In the genomic region with DNA sequence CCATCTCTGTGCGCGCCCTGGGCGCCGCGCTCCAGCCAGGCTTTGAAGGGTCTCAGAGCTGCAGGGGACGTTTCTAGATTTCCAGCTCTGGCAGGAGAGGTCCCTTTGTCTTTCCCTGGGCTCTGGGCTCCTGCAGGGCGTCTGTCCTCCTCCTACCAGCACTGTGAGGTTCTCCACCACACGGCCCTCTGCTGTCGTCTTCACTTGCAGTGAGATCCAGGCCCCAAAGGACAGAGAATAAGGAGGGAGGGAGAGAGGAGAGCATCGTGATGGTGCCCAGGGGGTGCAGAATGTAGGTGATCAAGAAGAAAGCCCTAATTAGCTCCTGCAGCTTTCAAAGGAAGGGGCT, we compare ENCODE assay signal across 14 cellular contexts. TPM values are rescaled to one million over a fixed set of nuclear protein-coding genes. Genes with fewer than 3 reads are reported as not detected.
DNase-seq lines count a peak whose midpoint lies in the region; TF ChIP-seq lines count a peak whose summit lies in the region.
"Had no signal": no experiment of that assay in that cellular context is flagged by ENCODE, and none has a peak within 500 bp of the region (broad histone marks: within the 10 kb centered on the region; RNA-seq: fewer than 3 reads in every experiment).

No MANE protein-coding gene starts in this region.

- TF ChIP-seq POLR2A in breast epithelium (IDR thresholded peaks at IDR 0.05): no peak
- TF ChIP-seq POLR2A in Peyer's patch (IDR thresholded peaks at IDR 0.05): no peak
- no peak for TF ChIP-seq POLR2A in suprapubic skin (IDR thresholded peaks at IDR 0.05)

- peaks cover 5% of the 10 kb centered on the region for H3K79me2 ChIP-seq in mesendoderm (ENCODE audit: control insufficient read depth, insufficient read depth, low read length)

- TF ChIP-seq CTCF in MCF 10A (IDR thresholded peaks at IDR 0.05; ENCODE audit: unreplicated experiment): no peak
- TF ChIP-seq CTCF in breast epithelium (IDR thresholded peaks at IDR 0.05): no peak
- TF ChIP-seq CTCF in Peyer's patch (IDR thresholded peaks at IDR 0.05): no peak
- no peak for TF ChIP-seq CTCF in suprapubic skin (IDR thresholded peaks at IDR 0.05)
- TF ChIP-seq CTCF in ascending aorta (IDR thresholded peaks at IDR 0.05): no peak

- no TSS peak for BruUV-seq in MCF 10A (replicated peaks; lab: Mats Ljungman, UMichigan)

- H3K4me1 ChIP-seq in breast epithelium: peaks cover 4 to 16% of the 10 kb centered on the region in 2 donors
- H3K4me1 ChIP-seq in Peyer's patch: peaks cover 8 to 55% (median 30%) of the 10 kb centered on the region in 4 donors
- H3K4me1 ChIP-seq in mesendoderm (ENCODE audit: control insufficient read depth, low read depth, low read length): peaks cover 10% of the 10 kb centered on the region
- peaks cover 49% of the 10 kb centered on the region for H3K4me1 ChIP-seq in suprapubic skin
- H3K4me1 ChIP-seq in ascending aorta: peaks cover 0 to 21% of the 10 kb centered on the region in 2 donors

- H3K9me3 ChIP-seq in breast epithelium (no peaks in the 10 kb centered on the region), Peyer's patch (no peaks in the 10 kb centered on the region), suprapubic skin (no peaks in the 10 kb centered on the region), ascending aorta (no peaks in the 10 kb centered on the region)
- H3K9me3 ChIP-seq: HAP-1 had no signal

- no peaks in the 10 kb centered on the region for H3K36me3 Mint-ChIP-seq in MCF 10A (ENCODE audit: insufficient read depth, unreplicated experiment)

- no peak overlapping the region for H2BK5ac ChIP-seq in mesendoderm (ENCODE audit: low read length)

- H3K4me3 ChIP-seq in breast epithelium (peak overlapping the region in 1 of 3 donors; percentile 34), Peyer's patch (peak overlapping the region in 2 of 4 donors; percentile 0 to 1), mesendoderm (ENCODE audit: low read length) (no peak overlapping the region), suprapubic skin (peak overlapping the region; percentile 21), ascending aorta (no peak overlapping the region)
- H3K4me3 ChIP-seq: HAP-1 had no signal

- H3K27me3 ChIP-seq in breast epithelium: no peaks in the 10 kb centered on the region
- no peaks in the 10 kb centered on the region for H3K27me3 ChIP-seq in Peyer's patch
- H3K27me3 ChIP-seq in mesendoderm (ENCODE audit: insufficient read depth, low read length, poor library complexity): no peaks in the 10 kb centered on the region
- H3K27me3 ChIP-seq in suprapubic skin: no peaks in the 10 kb centered on the region
- no peaks in the 10 kb centered on the region for H3K27me3 ChIP-seq in ascending aorta

- H3K27ac ChIP-seq in breast epithelium (no peak overlapping the region), Peyer's patch (peak overlapping the region; percentile 17 to 99 (median 81)), mesendoderm (ENCODE audit: low read depth, low read length) (no peak overlapping the region), suprapubic skin (no peak overlapping the region), ascending aorta (no peak overlapping the region)

- peaks cover 18% of the 10 kb centered on the region for H3K4me1 Mint-ChIP-seq in MCF 10A (ENCODE audit: insufficient read depth, unreplicated experiment)

- TF ChIP-seq EP300 in suprapubic skin (IDR thresholded peaks at IDR 0.05): no peak

- H3K27ac Mint-ChIP-seq in MCF 10A (ENCODE audit: low read depth, unreplicated experiment): peak overlapping the region; percentile 39

- H3K4ac ChIP-seq in mesendoderm (ENCODE audit: low read depth, low read length): no peak overlapping the region

- no peak overlapping the region for H2BK120ac ChIP-seq in mesendoderm (ENCODE audit: low read depth, low read length)

- H3K56ac ChIP-seq in mesendoderm (ENCODE audit: low read length): no peak overlapping the region

- H4K5ac ChIP-seq in mesendoderm (ENCODE audit: low read length): no peak overlapping the region

- no peak overlapping the region for H3K23ac ChIP-seq in mesendoderm (ENCODE audit: low read length)

- H3K9ac ChIP-seq in mesendoderm (ENCODE audit: low read length): peak overlapping the region; percentile 33

- CTCF ChIA-PET in MCF 10A (lab: Yijun Ruan, JAX): interaction anchor here (1.0 to 3.2 kb wide), 3 partner anchors 11 to 108 kb away, joined by 4 to 19 read pairs (median 8); no protein-coding TSS in a partner anchor

- no CpG with 5 or more reads among the region's 10 CpGs for WGBS in mesendoderm (ENCODE audit: extremely low coverage, insufficient coverage, low lambda C conversion rate)
- 29% methylated on average over 9 of the region's 10 CpGs for WGBS in suprapubic skin

- no peaks in the 10 kb centered on the region for H3K27me3 Mint-ChIP-seq in MCF 10A (ENCODE audit: insufficient read depth, unreplicated experiment)

- H3K36me3 ChIP-seq in breast epithelium (no peaks in the 10 kb centered on the region), Peyer's patch (no peaks in the 10 kb centered on the region), mesendoderm (ENCODE audit: control insufficient read depth, insufficient read depth, low read length) (no peaks in the 10 kb centered on the region), suprapubic skin (no peaks in the 10 kb centered on the region), ascending aorta (no peaks in the 10 kb centered on the region)

- H2AK5ac ChIP-seq in mesendoderm (ENCODE audit: low read length): no peak overlapping the region

- H3K4me3 Mint-ChIP-seq in MCF 10A (ENCODE audit: unreplicated experiment): peak overlapping the region; percentile 55

- H4K8ac ChIP-seq in mesendoderm (ENCODE audit: low read depth, low read length): no peak overlapping the region

- DNase-seq in MCF 10A (ENCODE audit: unreplicated experiment) (no peak), breast epithelium (ENCODE audit: low spot score in 2 of 2) (no peak), Peyer's patch (no peak), mesendoderm (no peak), suprapubic skin (ENCODE audit: low spot score in 2 of 2) (no peak), NCI-H1105 treated with DMSO at 0.1 percent for 48 hours (lab: John Stamatoyannopoulos, UW) (no peak), ascending aorta (ENCODE audit: low spot score in 2 of 2) (no peak), DMS 273 (lab: John Stamatoyannopoulos, UW; ENCODE audit: unreplicated experiment) (no peak)
- DNase-seq: activated CD8-positive, alpha-beta memory T cell treated with anti-CD3 and anti-CD28 coated beads, Interleukin-2, amount 50 U/mL, for 4 hours; anterior cingulate cortex; NCI-H1417 treated with DMSO at 0.1 percent for 48 hours; NCI-H510A; nucleus accumbens had no signal

- intact Hi-C loops in MCF 10A (cut with micrococcal nuclease) (no loop called here), breast epithelium (cut with DNase I; ENCODE audit: low total_unique reads) (no loop called here), ascending aorta (cut with DNase I) (no loop called here)

- H3K79me1 ChIP-seq in mesendoderm (ENCODE audit: low read length): peaks cover 2% of the 10 kb centered on the region

- H3K18ac ChIP-seq in mesendoderm (ENCODE audit: low read length): no peak overlapping the region

- POLR2A ChIA-PET in MCF 10A (lab: Yijun Ruan, JAX): interaction anchor here (1.4 to 1.9 kb wide), 3 partner anchors 11 to 115 kb away, joined by 5 to 10 read pairs (median 6); no protein-coding TSS in a partner anchor

- no peak overlapping the region for H3K4me2 ChIP-seq in mesendoderm (ENCODE audit: low read length)

- H3K9me3 Mint-ChIP-seq in MCF 10A (ENCODE audit: unreplicated experiment): no peaks in the 10 kb centered on the region

- H2BK15ac ChIP-seq in mesendoderm (replicated peaks; ENCODE audit: low read depth): no peak overlapping the region

RNA-seq across cellular contexts. Expression of gene GNB1, which starts 4.1 kb away (rescaled TPM):
- total RNA-seq in MCF 10A (2022) (426 and 430 TPM in 2 replicates), breast epithelium (100 to 1,000 TPM; 108 to 138 (median 123) TPM), Peyer's patch (100 to 1,000 TPM; 112 to 266 (median 236) TPM), suprapubic skin (100 to 1,000 TPM; 121 to 159 (median 153) TPM), ascending aorta (170 TPM)
- 227 TPM for polyA plus RNA-seq in mesendoderm (2013, experiment 1 of 2)
- 228 TPM for polyA plus RNA-seq in mesendoderm (2013, experiment 2 of 2)

RNA-seq across cellular contexts. Expression of gene CALML6, which starts 20.0 kb away (rescaled TPM):
- total RNA-seq in MCF 10A (2022): 1.7 and 2.8 TPM in 2 replicates
- 1 to 10 TPM in 1 of 3 donors, under 1 TPM in 1, not detected in 1; 0.33 to 1.2 TPM for total RNA-seq in breast epithelium
- total RNA-seq in Peyer's patch: not detected
- 0.27 TPM for polyA plus RNA-seq in mesendoderm (2013, experiment 1 of 2)
- 0.22 TPM for polyA plus RNA-seq in mesendoderm (2013, experiment 2 of 2)
- 1 to 10 TPM in 1 of 4 donors, under 1 TPM in 2, not detected in 1; 0.30 to 3.3 (median 0.81) TPM for total RNA-seq in suprapubic skin
- not detected for total RNA-seq in ascending aorta

RNA-seq across cellular contexts. Expression of gene TMEM52, which starts 24.1 kb away (rescaled TPM):
- total RNA-seq in MCF 10A (2022): 0.91 and 1.2 TPM in 2 replicates
- 1 to 10 TPM in 2 of 3 donors, not detected in 1; 1.6 to 2.9 TPM for total RNA-seq in breast epithelium
- 10 to 100 TPM in 1 of 4 donors, 1 to 10 TPM in 3; 2.2 to 11.6 (median 6.4) TPM for total RNA-seq in Peyer's patch
- 9.0 TPM for polyA plus RNA-seq in mesendoderm (2013, experiment 1 of 2)
- 8.8 TPM for polyA plus RNA-seq in mesendoderm (2013, experiment 2 of 2)
- 1 to 10 TPM; 2.2 to 6.0 (median 4.5) TPM for total RNA-seq in suprapubic skin
- not detected for total RNA-seq in ascending aorta

Comparison
In these comparisons a context has a peak if more than half of its experiments do, and no peak if none do; other contexts are left out.
1. H3K27ac ChIP-seq: peak in Peyer's patch (4 of 4); none in breast epithelium (0 of 2), mesendoderm (single experiment), suprapubic skin (single experiment) and ascending aorta (0 of 2).